ENCODE assay signal across 1 cellular context in the genomic region with DNA sequence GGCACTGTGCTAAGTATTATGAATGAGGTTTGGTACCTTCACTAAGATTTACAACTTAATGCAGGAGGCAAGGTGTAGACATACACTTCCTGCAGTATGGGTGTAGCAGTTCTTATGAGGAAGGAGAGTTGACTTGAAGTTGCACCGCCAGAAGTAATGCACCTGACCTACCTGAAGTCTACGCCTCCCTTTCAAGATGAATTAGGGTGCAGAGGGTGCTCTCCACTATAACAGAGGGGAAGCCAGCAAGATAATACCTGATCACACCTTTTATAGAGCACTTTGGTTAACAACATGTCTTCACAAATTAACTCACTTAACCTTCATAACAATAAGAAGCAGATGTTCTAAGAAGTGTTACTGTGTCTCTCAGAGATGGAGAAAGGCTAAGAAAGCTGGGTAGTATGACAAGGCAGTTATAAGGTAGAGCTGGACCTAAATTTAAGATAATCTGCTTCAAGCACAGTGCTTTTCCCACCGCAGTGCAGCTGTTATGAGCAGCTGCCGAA.
TF ChIP-seq lines count a peak whose summit lies in the region.

No MANE protein-coding gene starts in this region.

TF ChIP-seq in K562, 482 proteins besides CTCF, POLR2A, EP300 and RAD21 (continued from another document and continues in another):
- TF ChIP-seq, protein P1, sequence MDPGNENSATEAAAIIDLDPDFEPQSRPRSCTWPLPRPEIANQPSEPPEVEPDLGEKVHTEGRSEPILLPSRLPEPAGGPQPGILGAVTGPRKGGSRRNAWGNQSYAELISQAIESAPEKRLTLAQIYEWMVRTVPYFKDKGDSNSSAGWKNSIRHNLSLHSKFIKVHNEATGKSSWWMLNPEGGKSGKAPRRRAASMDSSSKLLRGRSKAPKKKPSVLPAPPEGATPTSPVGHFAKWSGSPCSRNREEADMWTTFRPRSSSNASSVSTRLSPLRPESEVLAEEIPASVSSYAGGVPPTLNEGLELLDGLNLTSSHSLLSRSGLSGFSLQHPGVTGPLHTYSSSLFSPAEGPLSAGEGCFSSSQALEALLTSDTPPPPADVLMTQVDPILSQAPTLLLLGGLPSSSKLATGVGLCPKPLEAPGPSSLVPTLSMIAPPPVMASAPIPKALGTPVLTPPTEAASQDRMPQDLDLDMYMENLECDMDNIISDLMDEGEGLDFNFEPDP (CRISPR knock-in tag; IDR thresholded peaks at IDR 0.05): no peak
- peak; percentile 84 for TF ChIP-seq CBFA2T3 (IDR thresholded peaks at IDR 0.05)
- no peak for TF ChIP-seq SMAD2 (IDR thresholded peaks at IDR 0.05; ENCODE audit: low read depth, low read length)
- TF ChIP-seq TAL1 (IDR thresholded peaks at IDR 0.05): peak; percentile 68
- TF ChIP-seq ZNF79 (CRISPR knock-in tag; IDR thresholded peaks at IDR 0.05; ENCODE audit: low read depth): no peak
- no peak for TF ChIP-seq HCFC1 (IDR thresholded peaks at IDR 0.05; ENCODE audit: low read depth, low read length)
- TF ChIP-seq MAFG (tag; conservative IDR thresholded peaks at IDR 0.05): peak; percentile 68
- TF ChIP-seq FOXP1 (CRISPR knock-in tag; IDR thresholded peaks at IDR 0.05): no peak
- 0 out of 2 replicates have a peak, but pooled peaks have one; percentile 50 for TF ChIP-seq KLF16 (IDR thresholded peaks at IDR 0.05)
- TF ChIP-seq, protein P2, sequence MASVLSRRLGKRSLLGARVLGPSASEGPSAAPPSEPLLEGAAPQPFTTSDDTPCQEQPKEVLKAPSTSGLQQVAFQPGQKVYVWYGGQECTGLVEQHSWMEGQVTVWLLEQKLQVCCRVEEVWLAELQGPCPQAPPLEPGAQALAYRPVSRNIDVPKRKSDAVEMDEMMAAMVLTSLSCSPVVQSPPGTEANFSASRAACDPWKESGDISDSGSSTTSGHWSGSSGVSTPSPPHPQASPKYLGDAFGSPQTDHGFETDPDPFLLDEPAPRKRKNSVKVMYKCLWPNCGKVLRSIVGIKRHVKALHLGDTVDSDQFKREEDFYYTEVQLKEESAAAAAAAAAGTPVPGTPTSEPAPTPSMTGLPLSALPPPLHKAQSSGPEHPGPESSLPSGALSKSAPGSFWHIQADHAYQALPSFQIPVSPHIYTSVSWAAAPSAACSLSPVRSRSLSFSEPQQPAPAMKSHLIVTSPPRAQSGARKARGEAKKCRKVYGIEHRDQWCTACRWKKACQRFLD (CRISPR knock-in tag; IDR thresholded peaks at IDR 0.05): peak; percentile 89; the same call in 1 of the 2 replicates
- no peak for TF ChIP-seq KLF6 (CRISPR knock-in tag; IDR thresholded peaks at IDR 0.05; ENCODE audit: borderline replicate concordance)
- no peak for TF ChIP-seq ZNF431 (CRISPR knock-in tag; IDR thresholded peaks at IDR 0.05)
- TF ChIP-seq, protein P3, sequence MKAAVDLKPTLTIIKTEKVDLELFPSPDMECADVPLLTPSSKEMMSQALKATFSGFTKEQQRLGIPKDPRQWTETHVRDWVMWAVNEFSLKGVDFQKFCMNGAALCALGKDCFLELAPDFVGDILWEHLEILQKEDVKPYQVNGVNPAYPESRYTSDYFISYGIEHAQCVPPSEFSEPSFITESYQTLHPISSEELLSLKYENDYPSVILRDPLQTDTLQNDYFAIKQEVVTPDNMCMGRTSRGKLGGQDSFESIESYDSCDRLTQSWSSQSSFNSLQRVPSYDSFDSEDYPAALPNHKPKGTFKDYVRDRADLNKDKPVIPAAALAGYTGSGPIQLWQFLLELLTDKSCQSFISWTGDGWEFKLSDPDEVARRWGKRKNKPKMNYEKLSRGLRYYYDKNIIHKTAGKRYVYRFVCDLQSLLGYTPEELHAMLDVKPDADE (conservative IDR thresholded peaks at IDR 0.05; ENCODE audit: control insufficient read depth, low read depth, low read length): no peak
- TF ChIP-seq ZBED1 (IDR thresholded peaks at IDR 0.05): no peak
- no peak for TF ChIP-seq KLF10 (CRISPR knock-in tag; IDR thresholded peaks at IDR 0.05)
- no peak for TF ChIP-seq GTF2F1 (IDR thresholded peaks at IDR 0.05; ENCODE audit: low read depth, low read length)
- TF ChIP-seq, protein P4, sequence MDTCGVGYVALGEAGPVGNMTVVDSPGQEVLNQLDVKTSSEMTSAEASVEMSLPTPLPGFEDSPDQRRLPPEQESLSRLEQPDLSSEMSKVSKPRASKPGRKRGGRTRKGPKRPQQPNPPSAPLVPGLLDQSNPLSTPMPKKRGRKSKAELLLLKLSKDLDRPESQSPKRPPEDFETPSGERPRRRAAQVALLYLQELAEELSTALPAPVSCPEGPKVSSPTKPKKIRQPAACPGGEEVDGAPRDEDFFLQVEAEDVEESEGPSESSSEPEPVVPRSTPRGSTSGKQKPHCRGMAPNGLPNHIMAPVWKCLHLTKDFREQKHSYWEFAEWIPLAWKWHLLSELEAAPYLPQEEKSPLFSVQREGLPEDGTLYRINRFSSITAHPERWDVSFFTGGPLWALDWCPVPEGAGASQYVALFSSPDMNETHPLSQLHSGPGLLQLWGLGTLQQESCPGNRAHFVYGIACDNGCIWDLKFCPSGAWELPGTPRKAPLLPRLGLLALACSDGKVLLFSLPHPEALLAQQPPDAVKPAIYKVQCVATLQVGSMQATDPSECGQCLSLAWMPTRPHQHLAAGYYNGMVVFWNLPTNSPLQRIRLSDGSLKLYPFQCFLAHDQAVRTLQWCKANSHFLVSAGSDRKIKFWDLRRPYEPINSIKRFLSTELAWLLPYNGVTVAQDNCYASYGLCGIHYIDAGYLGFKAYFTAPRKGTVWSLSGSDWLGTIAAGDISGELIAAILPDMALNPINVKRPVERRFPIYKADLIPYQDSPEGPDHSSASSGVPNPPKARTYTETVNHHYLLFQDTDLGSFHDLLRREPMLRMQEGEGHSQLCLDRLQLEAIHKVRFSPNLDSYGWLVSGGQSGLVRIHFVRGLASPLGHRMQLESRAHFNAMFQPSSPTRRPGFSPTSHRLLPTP (IDR thresholded peaks at IDR 0.05; ENCODE audit: borderline replicate concordance, extremely low read depth, insufficient read length): no peak
- TF ChIP-seq, protein P5, sequence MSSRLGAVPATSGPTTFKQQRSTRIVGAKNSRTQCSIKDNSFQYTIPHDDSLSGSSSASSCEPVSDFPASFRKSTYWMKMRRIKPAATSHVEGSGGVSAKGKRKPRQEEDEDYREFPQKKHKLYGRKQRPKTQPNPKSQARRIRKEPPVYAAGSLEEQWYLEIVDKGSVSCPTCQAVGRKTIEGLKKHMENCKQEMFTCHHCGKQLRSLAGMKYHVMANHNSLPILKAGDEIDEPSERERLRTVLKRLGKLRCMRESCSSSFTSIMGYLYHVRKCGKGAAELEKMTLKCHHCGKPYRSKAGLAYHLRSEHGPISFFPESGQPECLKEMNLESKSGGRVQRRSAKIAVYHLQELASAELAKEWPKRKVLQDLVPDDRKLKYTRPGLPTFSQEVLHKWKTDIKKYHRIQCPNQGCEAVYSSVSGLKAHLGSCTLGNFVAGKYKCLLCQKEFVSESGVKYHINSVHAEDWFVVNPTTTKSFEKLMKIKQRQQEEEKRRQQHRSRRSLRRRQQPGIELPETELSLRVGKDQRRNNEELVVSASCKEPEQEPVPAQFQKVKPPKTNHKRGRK (tag; IDR thresholded peaks at IDR 0.05): no peak
- TF ChIP-seq NCOR1 (IDR thresholded peaks at IDR 0.05): peak; percentile 54
- TF ChIP-seq PHF8 (IDR thresholded peaks at IDR 0.05; ENCODE audit: borderline replicate concordance, low read length): no peak
- no peak for TF ChIP-seq ZNF696 (CRISPR knock-in tag; conservative IDR thresholded peaks at IDR 0.05)
- TF ChIP-seq ZNF324 (CRISPR knock-in tag; IDR thresholded peaks at IDR 0.05): no peak
- TF ChIP-seq TEAD4 (IDR thresholded peaks at IDR 0.05; ENCODE audit: low read length): peak; percentile 81
- no peak for TF ChIP-seq TEAD4 (CRISPR knock-in tag; IDR thresholded peaks at IDR 0.05; ENCODE audit: borderline replicate concordance)
- peak; percentile 28; the same call in 1 of the 2 replicates for TF ChIP-seq MTA2 (IDR thresholded peaks at IDR 0.05; ENCODE audit: low read depth)
- no peak for TF ChIP-seq SNIP1 (IDR thresholded peaks at IDR 0.05; ENCODE audit: low read depth)
- TF ChIP-seq POLR3A (IDR thresholded peaks at IDR 0.05; ENCODE audit: borderline replicate concordance, extremely low read depth, insufficient read depth, insufficient read length): no peak
- TF ChIP-seq CXXC5 (CRISPR knock-in tag; IDR thresholded peaks at IDR 0.05): no peak
- TF ChIP-seq TEAD1 (CRISPR knock-in tag; IDR thresholded peaks at IDR 0.05): no peak
- TF ChIP-seq ZNF586 (CRISPR knock-in tag; conservative IDR thresholded peaks at IDR 0.05): no peak
- peak; percentile 26; the same call in 1 of the 2 replicates for TF ChIP-seq BACH1 (tag; IDR thresholded peaks at IDR 0.05)
- TF ChIP-seq BCOR (IDR thresholded peaks at IDR 0.05): no peak
- TF ChIP-seq TCFL5 (CRISPR knock-in tag; conservative IDR thresholded peaks at IDR 0.05): no peak
- TF ChIP-seq SRSF1 (IDR thresholded peaks at IDR 0.05; ENCODE audit: low read depth, low read length): no peak
- TF ChIP-seq NELFE (IDR thresholded peaks at IDR 0.05; ENCODE audit: insufficient read depth, insufficient read length): no peak
- no peak for TF ChIP-seq RB1 (IDR thresholded peaks at IDR 0.05; ENCODE audit: low read depth)
- TF ChIP-seq CAMTA2 (CRISPR knock-in tag; conservative IDR thresholded peaks at IDR 0.05): no peak
- TF ChIP-seq, protein P6, sequence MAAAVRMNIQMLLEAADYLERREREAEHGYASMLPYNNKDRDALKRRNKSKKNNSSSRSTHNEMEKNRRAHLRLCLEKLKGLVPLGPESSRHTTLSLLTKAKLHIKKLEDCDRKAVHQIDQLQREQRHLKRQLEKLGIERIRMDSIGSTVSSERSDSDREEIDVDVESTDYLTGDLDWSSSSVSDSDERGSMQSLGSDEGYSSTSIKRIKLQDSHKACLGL (CRISPR knock-in tag; IDR thresholded peaks at IDR 0.05; ENCODE audit: borderline replicate concordance, poor library complexity, severe bottlenecking): no peak
- TF ChIP-seq MCM7 (IDR thresholded peaks at IDR 0.05): no peak
- no peak for TF ChIP-seq POLR2G (IDR thresholded peaks at IDR 0.05; ENCODE audit: low read depth, low read length)
- TF ChIP-seq LCOR (CRISPR knock-in tag; IDR thresholded peaks at IDR 0.05): peak; percentile 5; the same call in 1 of the 2 replicates
- 0 out of 2 replicates have a peak, but pooled peaks have one; percentile 17 for TF ChIP-seq POLR2H (tag; IDR thresholded peaks at IDR 0.05; ENCODE audit: low read depth)
- TF ChIP-seq KAT2B (IDR thresholded peaks at IDR 0.05; ENCODE audit: low read depth, low read length): no peak
- no peak for TF ChIP-seq FOXK2 (conservative IDR thresholded peaks at IDR 0.05 in 1 of 2, IDR thresholded peaks at IDR 0.05 in 1 of 2; ENCODE audit: low read depth in 2 of 2)
- TF ChIP-seq, protein P7, sequence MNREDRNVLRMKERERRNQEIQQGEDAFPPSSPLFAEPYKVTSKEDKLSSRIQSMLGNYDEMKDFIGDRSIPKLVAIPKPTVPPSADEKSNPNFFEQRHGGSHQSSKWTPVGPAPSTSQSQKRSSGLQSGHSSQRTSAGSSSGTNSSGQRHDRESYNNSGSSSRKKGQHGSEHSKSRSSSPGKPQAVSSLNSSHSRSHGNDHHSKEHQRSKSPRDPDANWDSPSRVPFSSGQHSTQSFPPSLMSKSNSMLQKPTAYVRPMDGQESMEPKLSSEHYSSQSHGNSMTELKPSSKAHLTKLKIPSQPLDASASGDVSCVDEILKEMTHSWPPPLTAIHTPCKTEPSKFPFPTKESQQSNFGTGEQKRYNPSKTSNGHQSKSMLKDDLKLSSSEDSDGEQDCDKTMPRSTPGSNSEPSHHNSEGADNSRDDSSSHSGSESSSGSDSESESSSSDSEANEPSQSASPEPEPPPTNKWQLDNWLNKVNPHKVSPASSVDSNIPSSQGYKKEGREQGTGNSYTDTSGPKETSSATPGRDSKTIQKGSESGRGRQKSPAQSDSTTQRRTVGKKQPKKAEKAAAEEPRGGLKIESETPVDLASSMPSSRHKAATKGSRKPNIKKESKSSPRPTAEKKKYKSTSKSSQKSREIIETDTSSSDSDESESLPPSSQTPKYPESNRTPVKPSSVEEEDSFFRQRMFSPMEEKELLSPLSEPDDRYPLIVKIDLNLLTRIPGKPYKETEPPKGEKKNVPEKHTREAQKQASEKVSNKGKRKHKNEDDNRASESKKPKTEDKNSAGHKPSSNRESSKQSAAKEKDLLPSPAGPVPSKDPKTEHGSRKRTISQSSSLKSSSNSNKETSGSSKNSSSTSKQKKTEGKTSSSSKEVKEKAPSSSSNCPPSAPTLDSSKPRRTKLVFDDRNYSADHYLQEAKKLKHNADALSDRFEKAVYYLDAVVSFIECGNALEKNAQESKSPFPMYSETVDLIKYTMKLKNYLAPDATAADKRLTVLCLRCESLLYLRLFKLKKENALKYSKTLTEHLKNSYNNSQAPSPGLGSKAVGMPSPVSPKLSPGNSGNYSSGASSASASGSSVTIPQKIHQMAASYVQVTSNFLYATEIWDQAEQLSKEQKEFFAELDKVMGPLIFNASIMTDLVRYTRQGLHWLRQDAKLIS (CRISPR knock-in tag; IDR thresholded peaks at IDR 0.05): no peak
- TF ChIP-seq ARID1B (IDR thresholded peaks at IDR 0.05): peak; percentile 53; the same call in 1 of the 2 replicates
- no peak for TF ChIP-seq TAF7 (tag; IDR thresholded peaks at IDR 0.05)
- TF ChIP-seq, protein P8, sequence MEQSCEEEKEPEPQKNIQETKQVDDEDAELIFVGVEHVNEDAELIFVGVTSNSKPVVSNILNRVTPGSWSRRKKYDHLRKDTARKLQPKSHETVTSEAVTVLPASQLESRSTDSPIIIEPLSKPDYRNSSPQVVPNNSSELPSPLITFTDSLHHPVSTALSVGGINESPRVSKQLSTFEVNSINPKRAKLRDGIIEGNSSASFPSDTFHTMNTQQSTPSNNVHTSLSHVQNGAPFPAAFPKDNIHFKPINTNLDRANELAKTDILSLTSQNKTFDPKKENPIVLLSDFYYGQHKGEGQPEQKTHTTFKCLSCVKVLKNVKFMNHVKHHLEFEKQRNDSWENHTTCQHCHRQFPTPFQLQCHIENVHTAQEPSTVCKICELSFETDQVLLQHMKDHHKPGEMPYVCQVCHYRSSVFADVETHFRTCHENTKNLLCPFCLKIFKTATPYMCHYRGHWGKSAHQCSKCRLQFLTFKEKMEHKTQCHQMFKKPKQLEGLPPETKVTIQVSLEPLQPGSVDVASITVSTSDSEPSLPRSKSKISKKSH (CRISPR knock-in tag; IDR thresholded peaks at IDR 0.05): no peak
- TF ChIP-seq CBX8 (IDR thresholded peaks at IDR 0.05; ENCODE audit: borderline replicate concordance, extremely low read depth, low read depth, low read length, poor library complexity, severe bottlenecking): no peak
- TF ChIP-seq, protein P9, sequence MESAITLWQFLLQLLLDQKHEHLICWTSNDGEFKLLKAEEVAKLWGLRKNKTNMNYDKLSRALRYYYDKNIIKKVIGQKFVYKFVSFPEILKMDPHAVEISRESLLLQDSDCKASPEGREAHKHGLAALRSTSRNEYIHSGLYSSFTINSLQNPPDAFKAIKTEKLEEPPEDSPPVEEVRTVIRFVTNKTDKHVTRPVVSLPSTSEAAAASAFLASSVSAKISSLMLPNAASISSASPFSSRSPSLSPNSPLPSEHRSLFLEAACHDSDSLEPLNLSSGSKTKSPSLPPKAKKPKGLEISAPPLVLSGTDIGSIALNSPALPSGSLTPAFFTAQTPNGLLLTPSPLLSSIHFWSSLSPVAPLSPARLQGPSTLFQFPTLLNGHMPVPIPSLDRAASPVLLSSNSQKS (CRISPR knock-in tag; IDR thresholded peaks at IDR 0.05): no peak
- TF ChIP-seq DMBX1 (CRISPR knock-in tag; IDR thresholded peaks at IDR 0.05; ENCODE audit: borderline replicate concordance): no peak
- 0 out of 2 replicates have a peak, but pooled peaks have one; percentile 7 for TF ChIP-seq MAFK (IDR thresholded peaks at IDR 0.05; ENCODE audit: low read length)
- TF ChIP-seq ILF3 (IDR thresholded peaks at IDR 0.05; ENCODE audit: borderline replicate concordance): no peak
- TF ChIP-seq ZC3H4 (CRISPR knock-in tag; IDR thresholded peaks at IDR 0.05; ENCODE audit: borderline replicate concordance): no peak
- TF ChIP-seq ZNF408 (CRISPR knock-in tag; IDR thresholded peaks at IDR 0.05; ENCODE audit: low read depth): no peak
